ENCODE assay signal across 1 cellular context in genomic region chr17:3564241-3564640, GRCh38. TPM values are rescaled to one million over a fixed set of nuclear protein-coding genes. Genes with fewer than 3 reads are reported as not detected.
"Had no signal": no experiment of that assay in that cellular context is flagged by ENCODE, and none has a peak within 500 bp of the region (broad histone marks: within the 10 kb centered on the region; RNA-seq: fewer than 3 reads in every experiment).

No MANE protein-coding gene starts in this region.

RNA-seq across cellular contexts. Expression of gene TRPV3, which starts 6.6 kb away (rescaled TPM):
- total RNA-seq: SJSA1 had no signal
